Comparison of ENCODE assay signal across 25 cellular contexts in genomic region chr3:48123346-48123745, GRCh38.
"Had no signal": no experiment of that assay in that cellular context is flagged by ENCODE, and none has a peak within 500 bp of the region (broad histone marks: within the 10 kb centered on the region; RNA-seq: fewer than 3 reads in every experiment).

No MANE protein-coding gene starts in this region.

- H3K4me1 ChIP-seq: colonic mucosa, left lung had no signal

- DNase-seq: colonic mucosa; cortex of kidney; effector CD8-positive, alpha-beta T cell; effector memory CD8-positive, alpha-beta T cell; endodermal cell; erythroblast; esophagus squamous epithelium; foreskin fibroblast; foreskin melanocyte; gastrocnemius medialis; glutamatergic neuron; head of caudate nucleus; heart right ventricle; hippocampal formation; left cardiac atrium; left lung; left ventricle myocardium superior; lower lobe of right lung; mesenchymal stem cell; mucosa of descending colon; naive B cell had no signal

- H3K27ac Mint-ChIP-seq: dendritic cell treated with granulocyte-macrophage colony-stimulating factor and Interleukin-4, amounts not matched to agents 40 ng/mL and 50 ng/mL, for 4 days; effector memory CD8-positive, alpha-beta T cell; endodermal cell; mesothelial cell of epicardium had no signal

- H3K36me3 Mint-ChIP-seq: mesothelial cell of epicardium, naive B cell had no signal

- H3K4me1 Mint-ChIP-seq: mesothelial cell of epicardium, naive B cell had no signal

- ATAC-seq: effector memory CD8-positive, alpha-beta T cell; esophagus mucosa; gastrocnemius medialis; heart right ventricle; left cardiac atrium; left ventricle myocardium superior; lower lobe of right lung; mucosa of descending colon had no signal

- H3K27ac ChIP-seq: colonic mucosa, epithelial cell of prostate, esophagus squamous epithelium, gastrocnemius medialis, heart right ventricle, left lung, lower lobe of right lung had no signal

- H3K9me3 Mint-ChIP-seq: dendritic cell treated with granulocyte-macrophage colony-stimulating factor and Interleukin-4, amounts not matched to agents 40 ng/mL and 50 ng/mL, for 4 days; effector memory CD8-positive, alpha-beta T cell; endodermal cell; mesothelial cell of epicardium; naive B cell had no signal

- H3K9me3 ChIP-seq: colonic mucosa, esophagus squamous epithelium, gastrocnemius medialis, heart right ventricle, left lung, lower lobe of right lung, mucosa of descending colon had no signal

- H3K27me3 ChIP-seq: colonic mucosa, esophagus squamous epithelium, gastrocnemius medialis, heart right ventricle, left lung had no signal

- H3K27me3 Mint-ChIP-seq: dendritic cell treated with granulocyte-macrophage colony-stimulating factor and Interleukin-4, amounts not matched to agents 40 ng/mL and 50 ng/mL, for 4 days; effector memory CD8-positive, alpha-beta T cell; naive B cell had no signal

- H3K4me3 ChIP-seq: colonic mucosa, esophagus squamous epithelium, gastrocnemius medialis, heart right ventricle, left lung, lower lobe of right lung, mucosa of descending colon had no signal

- H3K4me3 Mint-ChIP-seq: dendritic cell treated with granulocyte-macrophage colony-stimulating factor and Interleukin-4, amounts not matched to agents 40 ng/mL and 50 ng/mL, for 4 days; effector memory CD8-positive, alpha-beta T cell; endodermal cell; mesothelial cell of epicardium; naive B cell had no signal

- H3K36me3 ChIP-seq: colonic mucosa, esophagus squamous epithelium, gastrocnemius medialis, heart right ventricle, left lung, lower lobe of right lung had no signal
